ENCODE assay signal across 8 cellular contexts in genomic region chr10:97686301-97686961, GRCh38. TPM values are rescaled to one million over a fixed set of nuclear protein-coding genes. Genes with fewer than 3 reads are reported as not detected.
DNase-seq lines count a peak whose midpoint lies in the region; ATAC-seq and TF ChIP-seq lines count a peak whose summit lies in the region.

No MANE protein-coding gene starts in this region.

- H3K4me1 ChIP-seq in OCI-LY7 (ENCODE audit: insufficient read depth, low read length, poor library complexity, severe bottlenecking) (peaks cover 17% of the 10 kb centered on the region), muscle layer of duodenum (ENCODE audit: control insufficient read depth in 1 of 2, insufficient read depth in 2 of 2, low read length in 2 of 2) (peaks cover 14 to 34% of the 10 kb centered on the region in 2 donors)
- H3K4me1 ChIP-seq in effector memory CD4-positive, alpha-beta T cell (ENCODE audit: control insufficient read depth, insufficient read depth, low read length, poor library complexity, severe bottlenecking): peaks cover 10% of the 10 kb centered on the region

- intact Hi-C loops in OCI-LY7 (cut with micrococcal nuclease; ENCODE audit: unreplicated experiment): loop anchor here (2.0 to 10.0 kb wide), 2 partner anchors 44 to 178 kb away; no protein-coding TSS in a partner anchor

- peak overlapping the region; percentile 97 for H2AFZ ChIP-seq in OCI-LY7 (ENCODE audit: low read length)

- POLR2A ChIA-PET in OCI-LY7 (lab: Charles Lee): interaction anchor here (0.6 to 1.9 kb wide), 11 partner anchors 8 to 452 kb away, joined by 3 to 18 read pairs (median 3); partner anchors contain the start of gene ZFYVE27

- no peaks in the 10 kb centered on the region for H3K9me2 ChIP-seq in OCI-LY7 (ENCODE audit: insufficient read depth, low read length)

- peak; percentile 62 for TF ChIP-seq CTCF in OCI-LY7 (conservative IDR thresholded peaks at IDR 0.05; ENCODE audit: low read length)

- H3K9me3 ChIP-seq in OCI-LY7 (ENCODE audit: low read length) (no peaks in the 10 kb centered on the region), muscle layer of duodenum (ENCODE audit: control insufficient read depth in 1 of 2, low read length in 2 of 2) (no peaks in the 10 kb centered on the region)
- H3K9me3 ChIP-seq in effector memory CD4-positive, alpha-beta T cell (ENCODE audit: control insufficient read depth, low read length): no peaks in the 10 kb centered on the region

- CTCF ChIA-PET in OCI-LY7 (lab: Charles Lee; ENCODE audit: unreplicated experiment): interaction anchor here (0.7 to 2.2 kb wide), 5 partner anchors 9 to 50 kb away, joined by 3 to 12 read pairs (median 5); partner anchors contain the start of gene ZFYVE27

- H3K4me2 ChIP-seq in OCI-LY7 (ENCODE audit: low read length): peak overlapping the region; percentile 78

- no peaks in the 10 kb centered on the region for H3K36me3 ChIP-seq in OCI-LY7 (ENCODE audit: insufficient read depth, low read length)
- H3K36me3 ChIP-seq in effector memory CD4-positive, alpha-beta T cell (ENCODE audit: control insufficient read depth, insufficient read depth, low read length): no peaks in the 10 kb centered on the region
- H3K36me3 ChIP-seq in muscle layer of duodenum (ENCODE audit: control insufficient read depth in 1 of 2, insufficient read depth in 2 of 2, low read length in 2 of 2): peaks cover 0 to 11% of the 10 kb centered on the region in 2 donors

- BruUV-seq in OCI-LY7 (replicated peaks; lab: Mats Ljungman, UMichigan): no TSS peak

- no peaks in the 10 kb centered on the region for H4K20me1 ChIP-seq in OCI-LY7 (ENCODE audit: insufficient read depth, low read length)

- no peaks in the 10 kb centered on the region for H3K27me3 ChIP-seq in effector memory CD4-positive, alpha-beta T cell (replicated peaks; ENCODE audit: control insufficient read depth, insufficient read depth, low read length, poor library complexity, severe bottlenecking)
- H3K27me3 ChIP-seq in muscle layer of duodenum (ENCODE audit: low read depth, low read length): no peaks in the 10 kb centered on the region

- no peaks in the 10 kb centered on the region for H3K79me2 ChIP-seq in OCI-LY7 (ENCODE audit: insufficient read depth, low read depth, low read length)

- H3K4me3 ChIP-seq in OCI-LY7 (ENCODE audit: low read depth, low read length, poor library complexity, severe bottlenecking) (peak overlapping the region; percentile 70), muscle layer of duodenum (ENCODE audit: low read depth in 1 of 2, low read length in 2 of 2) (peak overlapping the region; percentile 66 to 81)
- H3K4me3 ChIP-seq in effector memory CD4-positive, alpha-beta T cell (ENCODE audit: insufficient read depth, low read depth, low read length, poor library complexity, severe bottlenecking): peak overlapping the region; percentile 82

- H3K27ac ChIP-seq in OCI-LY7 (ENCODE audit: low read depth, low read length, poor library complexity, severe bottlenecking) (no peak overlapping the region), muscle layer of duodenum (ENCODE audit: low read length) (peak overlapping the region; percentile 90)
- H3K27ac ChIP-seq in effector memory CD4-positive, alpha-beta T cell (ENCODE audit: insufficient read depth, low read length, poor library complexity, severe bottlenecking): peak overlapping the region; percentile 62

- peak; percentile 36 for ATAC-seq in GM19395 (IDR thresholded peaks at IDR 0.05; ENCODE audit: unreplicated experiment)
- ATAC-seq in HG02970 (IDR thresholded peaks at IDR 0.05; ENCODE audit: low FRiP score, unreplicated experiment): no peak

- DNase-seq in OCI-LY7 (ENCODE audit: low spot score): peak; percentile 54
- no peak for DNase-seq in effector memory CD4-positive, alpha-beta T cell
- DNase-seq in effector CD4-positive, alpha-beta T cell: no peak
- DNase-seq in iPS-NIHi11 (ENCODE audit: low spot score): no peak
- DNase-seq in NCI-H1417 treated with DMSO at 0.1 percent for 48 hours (lab: John Stamatoyannopoulos, UW): no peak

RNA-seq across cellular contexts. Expression of gene AVPI1, which starts 0.6 kb away (rescaled TPM):
- total RNA-seq in OCI-LY7 (2014; rRNA removed; shearing (Covaris generic)): 2.8 and 4.6 TPM in 2 replicates
- total RNA-seq in OCI-LY7 (2022): 2.1 and 3.2 TPM in 2 replicates

RNA-seq across cellular contexts. Expression of gene MARVELD1, which starts 27.1 kb away (rescaled TPM):
- not detected in 2 replicates for total RNA-seq in OCI-LY7 (2014; rRNA removed; shearing (Covaris generic))
- total RNA-seq in OCI-LY7 (2022): 0.13 TPM in 1 of 2 replicates, not detected in the other

RNA-seq across cellular contexts. Expression of gene PI4K2A, which starts 46.0 kb away (rescaled TPM):
- total RNA-seq in OCI-LY7 (2014; rRNA removed; shearing (Covaris generic)): 8.0 and 9.2 TPM in 2 replicates
- 11.9 and 12.7 TPM in 2 replicates for total RNA-seq in OCI-LY7 (2022)

RNA-seq across cellular contexts. Expression of gene ZFYVE27, which starts 50.5 kb away (rescaled TPM):
- total RNA-seq in OCI-LY7 (2014; rRNA removed; shearing (Covaris generic)): 24.0 and 25.5 TPM in 2 replicates
- total RNA-seq in OCI-LY7 (2022): 31.8 and 33.0 TPM in 2 replicates

RNA-seq across cellular contexts. Expression of gene MORN4, which starts 53.1 kb away (rescaled TPM):
- total RNA-seq in OCI-LY7 (2014; rRNA removed; shearing (Covaris generic)): 2.4 and 2.9 TPM in 2 replicates
- total RNA-seq in OCI-LY7 (2022): 5.4 TPM in 2 replicates
